12 cellular contexts compared by ENCODE assay signal in the genomic region with DNA sequence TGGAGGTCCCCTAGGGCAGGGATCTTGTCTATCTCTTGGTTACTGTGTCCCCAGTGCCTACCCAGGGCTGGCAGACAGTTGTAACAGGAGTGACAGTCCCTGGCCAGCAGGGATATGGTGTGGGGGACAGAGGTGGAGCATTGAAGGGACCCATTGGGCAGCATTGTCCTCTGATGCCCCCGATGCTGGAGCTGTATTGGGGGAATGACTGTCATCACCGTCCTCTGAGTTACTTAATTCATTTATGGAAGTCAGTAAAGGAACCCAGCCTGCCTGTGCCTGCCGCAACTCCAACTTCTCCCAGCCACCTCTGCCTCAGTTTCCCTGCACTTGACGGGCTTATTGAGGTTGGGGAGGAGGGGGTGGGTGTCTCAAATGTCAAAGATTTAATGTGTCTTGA. TPM values are rescaled to one million over a fixed set of nuclear protein-coding genes. Genes with fewer than 3 reads are reported as not detected.
A peak's percentile ranks its signal among the peaks of the same experiment; 100 is the strongest.
DNase-seq lines count a peak whose midpoint lies in the region; ATAC-seq and TF ChIP-seq lines count a peak whose summit lies in the region.
"Had no signal": no experiment of that assay in that cellular context is flagged by ENCODE, and none has a peak within 500 bp of the region (broad histone marks: within the 10 kb centered on the region; RNA-seq: fewer than 3 reads in every experiment).

No MANE protein-coding gene starts in this region.

- H3K18ac ChIP-seq in mesenchymal stem cell (ENCODE audit: low read depth in 1 of 2, low read length in 2 of 2): no peak overlapping the region

- H2BK120ac ChIP-seq in mesenchymal stem cell (ENCODE audit: low read depth, low read length): no peak overlapping the region

- no peak overlapping the region for H3K4me3 ChIP-seq in mesenchymal stem cell (ENCODE audit: insufficient read depth in 1 of 2, low read depth in 1 of 2, low read length in 2 of 2)
- H3K4me3 ChIP-seq in stomach smooth muscle (ENCODE audit: low read length in 2 of 2): no peak overlapping the region
- no peak overlapping the region for H3K4me3 ChIP-seq in left lung

- H3K36me3 Mint-ChIP-seq in activated CD8-positive, alpha-beta memory T cell treated with anti-CD3 and anti-CD28 coated beads, Interleukin-2, amount 10 ng/mL, durations not matched to agents 7 days and 5 days: peaks cover 29% of the 10 kb centered on the region
- H3K36me3 Mint-ChIP-seq in T-helper 17 cell (ENCODE audit: low read depth): peaks cover 17% of the 10 kb centered on the region

- no peak overlapping the region for H2BK5ac ChIP-seq in mesenchymal stem cell (ENCODE audit: low read depth, low read length, poor library complexity, severe bottlenecking)

- no peak for TF ChIP-seq CTCF in left lung (IDR thresholded peaks at IDR 0.05)

- H2AK5ac ChIP-seq in mesenchymal stem cell (ENCODE audit: low read length, severe bottlenecking): no peak overlapping the region

- H3K9me3 ChIP-seq in T-helper 17 cell (ENCODE audit: control insufficient read depth, low read length, poor library complexity, severe bottlenecking) (no peaks in the 10 kb centered on the region), mesenchymal stem cell (ENCODE audit: control insufficient read depth, low read length) (no peaks in the 10 kb centered on the region), stomach smooth muscle (ENCODE audit: control insufficient read depth in 2 of 2, low read length in 2 of 2) (no peaks in the 10 kb centered on the region), left lung (no peaks in the 10 kb centered on the region)

- H3K14ac ChIP-seq in mesenchymal stem cell (ENCODE audit: low read length in 2 of 2): no peak overlapping the region

- no peak for ATAC-seq in activated CD8-positive, alpha-beta memory T cell treated with anti-CD3 and anti-CD28 coated beads, Interleukin-2, amount 10 ng/mL, durations not matched to agents 7 days and 5 days
- ATAC-seq in T-helper 17 cell: no peak
- ATAC-seq in left lung: no peak

- H4K91ac ChIP-seq in mesenchymal stem cell (ENCODE audit: low read length): peak overlapping the region; percentile 65

- H3K23ac ChIP-seq in mesenchymal stem cell (ENCODE audit: low read length in 2 of 2): no peak overlapping the region

- WGBS in mesenchymal stem cell: 100% methylated on average over 2 of the region's 4 CpGs

- H3K27me3 ChIP-seq in mesenchymal stem cell (ENCODE audit: control insufficient read depth in 1 of 2, insufficient read depth in 1 of 2, low read length in 2 of 2) (peaks cover 3 to 5% of the 10 kb centered on the region in 2 experiments), stomach smooth muscle (ENCODE audit: control insufficient read depth in 1 of 2, insufficient read depth in 2 of 2, low read length in 2 of 2) (no peaks in the 10 kb centered on the region), left lung (no peaks in the 10 kb centered on the region)

- peaks cover 57% of the 10 kb centered on the region for H3K27me3 Mint-ChIP-seq in activated CD8-positive, alpha-beta memory T cell treated with anti-CD3 and anti-CD28 coated beads, Interleukin-2, amount 10 ng/mL, durations not matched to agents 7 days and 5 days
- no peaks in the 10 kb centered on the region for H3K27me3 Mint-ChIP-seq in T-helper 17 cell

- H3K4me3 Mint-ChIP-seq in activated CD8-positive, alpha-beta memory T cell treated with anti-CD3 and anti-CD28 coated beads, Interleukin-2, amount 10 ng/mL, durations not matched to agents 7 days and 5 days: peak overlapping the region; percentile 28
- peak overlapping the region; percentile 85 for H3K4me3 Mint-ChIP-seq in T-helper 17 cell

- peaks cover 3% of the 10 kb centered on the region for H3K79me1 ChIP-seq in mesenchymal stem cell (replicated peaks; ENCODE audit: low read length, poor library complexity, severe bottlenecking)

- intact Hi-C loops in left lung (cut with DNase I): loop anchor here in 1 of 2 donors (10.0 kb wide), 1 partner anchor 69 kb away; no protein-coding TSS in a partner anchor

- DNase-seq in activated CD8-positive, alpha-beta memory T cell treated with anti-CD3 and anti-CD28 coated beads, Interleukin-2, amount 10 ng/mL, durations not matched to agents 7 days and 5 days: no peak
- no peak for DNase-seq in activated CD8-positive, alpha-beta memory T cell treated with anti-CD3 and anti-CD28 coated beads, Interleukin-2, amount 50 U/mL, for 48 hours
- DNase-seq in T-helper 17 cell (no peak), mesenchymal stem cell (no peak), left lung (no peak), NOMO-1 (lab: John Stamatoyannopoulos, UW; ENCODE audit: unreplicated experiment in 2 of 2) (no peak), NCI-H146 treated with DMSO at 0.1 percent for 48 hours (lab: John Stamatoyannopoulos, UW; ENCODE audit: unreplicated experiment) (no peak)
- DNase-seq: ACHN, Kasumi-1, NCI-H2081 treated with DMSO at 0.1 percent for 48 hours, trophoblast cell had no signal

- H3K27ac Mint-ChIP-seq in activated CD8-positive, alpha-beta memory T cell treated with anti-CD3 and anti-CD28 coated beads, Interleukin-2, amount 10 ng/mL, durations not matched to agents 7 days and 5 days: no peak overlapping the region
- peak overlapping the region; percentile 99 for H3K27ac Mint-ChIP-seq in T-helper 17 cell

- H3K27ac ChIP-seq in mesenchymal stem cell (ENCODE audit: low read length, poor library complexity, severe bottlenecking): no peak overlapping the region
- peak overlapping the region; percentile 77 for H3K27ac ChIP-seq in stomach smooth muscle (ENCODE audit: low read length)
- H3K27ac ChIP-seq in left lung: peak overlapping the region in 1 of 2 donors; percentile 98

- H2AFZ ChIP-seq in mesenchymal stem cell (ENCODE audit: low read depth, low read length): no peak overlapping the region

- H3K4me1 Mint-ChIP-seq in activated CD8-positive, alpha-beta memory T cell treated with anti-CD3 and anti-CD28 coated beads, Interleukin-2, amount 10 ng/mL, durations not matched to agents 7 days and 5 days: peaks cover 46% of the 10 kb centered on the region
- H3K4me1 Mint-ChIP-seq in T-helper 17 cell: peaks cover 29% of the 10 kb centered on the region

- no peaks in the 10 kb centered on the region for H3K9me3 Mint-ChIP-seq in activated CD8-positive, alpha-beta memory T cell treated with anti-CD3 and anti-CD28 coated beads, Interleukin-2, amount 10 ng/mL, durations not matched to agents 7 days and 5 days (ENCODE audit: low read depth)

- H2BK15ac ChIP-seq in mesenchymal stem cell (ENCODE audit: low read depth, poor library complexity, severe bottlenecking): no peak overlapping the region

- H3K4ac ChIP-seq in mesenchymal stem cell (ENCODE audit: low read depth in 1 of 2, low read length in 2 of 2): no peak overlapping the region

- H2BK12ac ChIP-seq in mesenchymal stem cell (ENCODE audit: low read length in 2 of 2): no peak overlapping the region

- CTCF ChIA-PET in activated CD8-positive, alpha-beta memory T cell treated with anti-CD3 and anti-CD28 coated beads, Interleukin-2, amount 10 ng/mL, durations not matched to agents 7 days and 5 days (lab: Charles Lee): interaction anchor here (3.9 to 31.2 kb wide), 2 partner anchors 44 to 59 kb away, joined by 19 to 449 read pairs; no protein-coding TSS in a partner anchor

- no peak overlapping the region for H3K4me2 ChIP-seq in mesenchymal stem cell (ENCODE audit: low read length, poor library complexity, severe bottlenecking)

- peaks cover 30% of the 10 kb centered on the region for H3K4me1 ChIP-seq in mesenchymal stem cell (ENCODE audit: control insufficient read depth, insufficient read depth, low read depth, low read length)
- peaks cover 36% of the 10 kb centered on the region for H3K4me1 ChIP-seq in stomach smooth muscle (ENCODE audit: control insufficient read depth, insufficient read depth, low read length)
- H3K4me1 ChIP-seq in left lung: peaks cover 9 to 34% of the 10 kb centered on the region in 2 donors

- no peak overlapping the region for H4K8ac ChIP-seq in mesenchymal stem cell (ENCODE audit: low read length)

- peaks cover 5 to 14% of the 10 kb centered on the region in 2 experiments for H3K36me3 ChIP-seq in mesenchymal stem cell (ENCODE audit: control insufficient read depth in 1 of 2, insufficient read depth in 2 of 2, low read depth in 1 of 2, low read length in 2 of 2)
- peaks cover 11 to 14% of the 10 kb centered on the region in 2 donors for H3K36me3 ChIP-seq in stomach smooth muscle (ENCODE audit: control insufficient read depth in 2 of 2, insufficient read depth in 2 of 2, low read length in 2 of 2)
- H3K36me3 ChIP-seq in left lung: peaks cover 0 to 28% of the 10 kb centered on the region in 2 donors

- H3K9ac ChIP-seq in mesenchymal stem cell (ENCODE audit: low read length): peak overlapping the region; percentile 95
- H3K9ac ChIP-seq in stomach smooth muscle (ENCODE audit: low read length in 2 of 2): peak overlapping the region; percentile 13 to 68

RNA-seq across cellular contexts. Expression of a gene that starts 1.1 kb away (rescaled TPM):
- 100 to 1,000 TPM in 1 of 2 experiments, 10 to 100 TPM in 1; 62.1 to 124 TPM for total RNA-seq in activated CD8-positive, alpha-beta memory T cell treated with anti-CD3 and anti-CD28 coated beads, Interleukin-2, amount 10 ng/mL, durations not matched to agents 7 days and 5 days
- total RNA-seq in T-helper 17 cell (100 to 1,000 TPM; 465 to 578 TPM), left lung (10 to 100 TPM; 30.2 to 75.9 TPM)
- polyA plus RNA-seq in mesenchymal stem cell (2013, experiment 1 of 2): 39.9 TPM
- 38.0 TPM for polyA plus RNA-seq in mesenchymal stem cell (2013, experiment 2 of 2)
